10 cellular contexts compared by ENCODE assay signal in genomic region chr3:48966876-48967361, GRCh38. TPM values are rescaled to one million over a fixed set of nuclear protein-coding genes. Genes with fewer than 3 reads are reported as not detected.
DNase-seq lines count a peak whose midpoint lies in the region; ATAC-seq and TF ChIP-seq lines count a peak whose summit lies in the region.
"Had no signal": no experiment of that assay in that cellular context is flagged by ENCODE, and none has a peak within 500 bp of the region (broad histone marks: within the 10 kb centered on the region; RNA-seq: fewer than 3 reads in every experiment).

No MANE protein-coding gene starts in this region.

- no peaks in the 10 kb centered on the region for H3K9me3 Mint-ChIP-seq in CD4-positive, alpha-beta T cell
- H3K9me3 Mint-ChIP-seq in natural killer cell, result no peaks in the 10 kb centered on the region
- H3K9me3 Mint-ChIP-seq: activated B cell treated with CpG ODN at 0.5 μM for 24 hours had no signal

- POLR2A ChIA-PET in CD4-positive, alpha-beta T cell (lab: Charles Lee), result no interaction called here

- H3K27me3 ChIP-seq in CD4-positive, alpha-beta T cell (ENCODE audit: control insufficient read depth, insufficient read depth, low read length), result no peaks in the 10 kb centered on the region

- TF ChIP-seq CTCF in CD4-positive, alpha-beta T cell (IDR thresholded peaks at IDR 0.05), result no peak
- no peak for TF ChIP-seq CTCF in natural killer cell (IDR thresholded peaks at IDR 0.05)

- peaks cover 89% of the 10 kb centered on the region for H3K36me3 Mint-ChIP-seq in CD4-positive, alpha-beta T cell (ENCODE audit: low read depth)
- H3K36me3 Mint-ChIP-seq in natural killer cell, result peaks cover 15% of the 10 kb centered on the region

- H3K27me3 Mint-ChIP-seq in CD4-positive, alpha-beta T cell, result no peaks in the 10 kb centered on the region
- no peaks in the 10 kb centered on the region for H3K27me3 Mint-ChIP-seq in natural killer cell (ENCODE audit: low read depth in 2 of 2)
- H3K27me3 Mint-ChIP-seq: activated B cell treated with CpG ODN at 0.5 μM for 24 hours had no signal

- H3K4me1 Mint-ChIP-seq in CD4-positive, alpha-beta T cell (ENCODE audit: low read depth), result peaks cover 13% of the 10 kb centered on the region
- H3K4me1 Mint-ChIP-seq in natural killer cell, result peaks cover 14 to 16% of the 10 kb centered on the region in 2 donors
- H3K4me1 Mint-ChIP-seq: activated B cell treated with CpG ODN at 0.5 μM for 24 hours had no signal

- H3K9me3 ChIP-seq in CD4-positive, alpha-beta T cell (ENCODE audit: control insufficient read depth, low read length), result no peaks in the 10 kb centered on the region

- intact Hi-C loops in CD4-positive, alpha-beta T cell (cut with DNase I, micrococcal nuclease), result no loop called here
- intact Hi-C loops in natural killer cell (cut with micrococcal nuclease), result no loop called here

- H3K4me3 Mint-ChIP-seq in CD4-positive, alpha-beta T cell, result no peak overlapping the region
- H3K4me3 Mint-ChIP-seq in natural killer cell, result no peak overlapping the region
- H3K4me3 Mint-ChIP-seq: activated B cell treated with CpG ODN at 0.5 μM for 24 hours had no signal

- ATAC-seq in CD4-positive, alpha-beta T cell (ENCODE audit: poor library complexity), result no peak
- ATAC-seq in natural killer cell (no peak), GM18502 (IDR thresholded peaks at IDR 0.05; ENCODE audit: poor library complexity, unreplicated experiment) (no peak), HG02588 (IDR thresholded peaks at IDR 0.05; ENCODE audit: unreplicated experiment) (no peak), HG02884 (IDR thresholded peaks at IDR 0.05; ENCODE audit: unreplicated experiment) (no peak)

- H3K27ac ChIP-seq in CD4-positive, alpha-beta T cell (ENCODE audit: low read depth, low read length), result no peak overlapping the region

- peak overlapping the region; percentile 55 for H3K27ac Mint-ChIP-seq in CD4-positive, alpha-beta T cell
- peak overlapping the region; percentile 31 to 50 for H3K27ac Mint-ChIP-seq in natural killer cell
- H3K27ac Mint-ChIP-seq: activated B cell treated with CpG ODN at 0.5 μM for 24 hours had no signal

- CTCF ChIA-PET in CD4-positive, alpha-beta T cell (lab: Charles Lee), result interaction anchor here (1.5 kb wide), 1 partner anchor 15 kb away, joined by 3 read pairs; no protein-coding TSS in a partner anchor

- no peak for DNase-seq in CD4-positive, alpha-beta T cell
- peak; percentile 42 to 53 for DNase-seq in activated CD4-positive, alpha-beta T cell treated with anti-CD3 and anti-CD28 coated beads, Interleukin-2, amount 50 U/mL, for 4 hours
- no peak for DNase-seq in natural killer cell
- DNase-seq: activated B cell treated with CpG ODN at 0.5 μM for 24 hours, Calu3, left cardiac atrium, NCI-H446 had no signal

RNA-seq across cellular contexts. Expression of gene P4HTM, which starts 23.1 kb away (rescaled TPM):
- total RNA-seq in CD4-positive, alpha-beta T cell, result 10 to 100 TPM; 45.9 to 47.0 TPM
- 10 to 100 TPM; 28.8 to 31.3 (median 30.6) TPM for total RNA-seq in natural killer cell

RNA-seq across cellular contexts. Expression of gene WDR6, which starts 40.3 kb away (rescaled TPM):
- total RNA-seq in CD4-positive, alpha-beta T cell, result 100 to 1,000 TPM; 132 to 134 TPM
- total RNA-seq in natural killer cell, result 100 to 1,000 TPM; 113 to 167 (median 129) TPM

RNA-seq across cellular contexts. Expression of gene ARIH2, which starts 48.3 kb away (rescaled TPM):
- total RNA-seq in CD4-positive, alpha-beta T cell, result 100 to 1,000 TPM; 182 TPM
- 100 to 1,000 TPM; 239 to 291 (median 243) TPM for total RNA-seq in natural killer cell

RNA-seq across cellular contexts. Expression of gene DALRD3, which starts 51.5 kb away (rescaled TPM):
- total RNA-seq in CD4-positive, alpha-beta T cell, result 10 to 100 TPM; 15.1 to 15.6 TPM
- total RNA-seq in natural killer cell, result 10 to 100 TPM; 16.8 to 20.1 (median 18.0) TPM

RNA-seq across cellular contexts. Expression of gene NDUFAF3, which starts 55.0 kb away (rescaled TPM):
- 10 to 100 TPM; 52.7 to 53.2 TPM for total RNA-seq in CD4-positive, alpha-beta T cell
- total RNA-seq in natural killer cell, result 10 to 100 TPM; 51.0 to 72.9 (median 66.1) TPM

Comparison
In these comparisons a context has a peak if more than half of its experiments do, and no peak if none do; other contexts are left out.
1. DNase-seq: peak in activated CD4-positive, alpha-beta T cell treated with anti-CD3 and anti-CD28 coated beads, Interleukin-2, amount 50 U/mL, for 4 hours (2 of 2); none in CD4-positive, alpha-beta T cell (0 of 10) and natural killer cell (single experiment).